Comparison of ENCODE assay signal across 8 cellular contexts in the genomic region with DNA sequence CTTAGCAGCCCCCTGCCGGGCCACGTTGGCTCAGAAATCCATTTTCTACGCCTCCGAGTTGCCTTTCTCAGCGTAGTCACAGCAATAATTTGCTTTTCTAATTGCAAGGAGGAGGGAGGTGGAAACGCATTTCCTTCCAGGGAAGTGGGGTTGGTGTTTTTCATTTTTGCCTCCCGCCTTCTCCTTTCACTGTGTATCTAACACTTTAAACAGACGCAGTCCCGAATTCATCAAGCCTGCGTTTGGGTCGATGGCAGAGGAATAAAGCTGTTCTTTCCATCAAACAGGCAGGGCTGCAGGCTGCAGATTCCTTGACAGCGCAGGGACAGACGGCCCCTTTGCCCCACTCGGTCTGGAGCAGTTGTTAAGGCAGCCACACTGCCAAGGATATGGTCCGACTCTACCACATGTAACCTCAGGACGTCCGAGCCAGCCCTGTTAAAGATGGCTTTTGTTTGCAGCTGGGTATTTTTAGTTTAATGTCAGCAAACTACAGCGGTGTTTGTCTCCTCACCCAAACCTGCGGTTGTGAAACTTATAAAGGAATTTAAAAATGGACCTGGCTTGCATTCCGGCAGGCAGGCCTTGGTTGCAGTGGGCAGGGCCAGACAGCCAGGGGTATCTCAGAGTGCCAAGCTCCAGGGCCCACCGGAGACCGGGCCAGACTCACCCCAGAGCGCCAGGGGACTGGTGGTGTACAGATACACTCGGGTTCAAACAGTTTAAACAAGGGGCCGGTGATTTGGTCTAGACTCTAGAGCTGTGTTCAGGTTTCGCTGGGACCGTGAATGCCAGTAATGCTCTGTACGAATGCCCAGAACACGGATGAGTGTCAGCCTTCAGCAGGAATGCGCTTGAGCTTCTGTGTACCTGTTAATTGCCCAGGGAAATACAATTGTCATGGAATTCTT.
DNase-seq lines count a peak whose midpoint lies in the region; ATAC-seq, FAIRE-seq and TF ChIP-seq lines count a peak whose summit lies in the region.

No MANE protein-coding gene starts in this region.

- peak overlapping the region; percentile 80 for H2AFZ ChIP-seq in KMS-11 (ENCODE audit: low read depth)

- no peak for FAIRE-seq in RCC 7860 (lab: Jason Lieb, UNC)

- peak overlapping the region; percentile 79 for H3K9ac ChIP-seq in KMS-11

- H3K4me1 ChIP-seq in KMS-11 (ENCODE audit: low read depth, poor library complexity, severe bottlenecking): peaks cover 56% of the 10 kb centered on the region

- H3K4me3 ChIP-seq in GM08714 (ENCODE audit: low read length) (peak overlapping the region; percentile 92), KMS-11 (IDR thresholded peaks at IDR 0.05; ENCODE audit: insufficient read depth, low read depth, low read length) (peak overlapping the region; percentile 22), iPS-11a (ENCODE audit: low read depth, low read length) (peak overlapping the region; percentile 83)

- H3K79me2 ChIP-seq in KMS-11 (ENCODE audit: insufficient read depth, low read depth): peaks cover 58% of the 10 kb centered on the region

- peak; percentile 46 for DNase-seq in stimulated activated CD8-positive, alpha-beta memory T cell treated with anti-CD3 and anti-CD28 coated beads, Interleukin-4, amount 100 ng/mL, for 48 hours
- no peak for DNase-seq in RCC 7860 (ENCODE audit: low spot score)

- ATAC-seq in GM19467 (IDR thresholded peaks at IDR 0.05; ENCODE audit: unreplicated experiment) (no peak), GM21619 (IDR thresholded peaks at IDR 0.05; ENCODE audit: unreplicated experiment) (no peak)

- H3K4me2 ChIP-seq in KMS-11: peak overlapping the region; percentile 47

- H3K27ac ChIP-seq in KMS-11 (peak overlapping the region; percentile 71), angular gyrus (ENCODE audit: low read depth, low read length) (peak overlapping the region; percentile 20)

- H4K20me1 ChIP-seq in KMS-11 (ENCODE audit: insufficient read depth): no peaks in the 10 kb centered on the region

- no peaks in the 10 kb centered on the region for H3K27me3 ChIP-seq in KMS-11 (ENCODE audit: insufficient read depth, low read depth)

- TF ChIP-seq CTCF in KMS-11 (conservative IDR thresholded peaks at IDR 0.05; ENCODE audit: low read depth, low read length): no peak

- H3K36me3 ChIP-seq in KMS-11 (ENCODE audit: insufficient read depth): no peaks in the 10 kb centered on the region

Comparison
In these comparisons a context has a peak if more than half of its experiments do, and no peak if none do; other contexts are left out.
1. H3K4me3 ChIP-seq: peak in every context shown above with its lines; median percentile 92 in GM08714; 83 in iPS-11a; 22 in KMS-11.